Comparison of ENCODE assay signal across 1 cellular context in the genomic region with DNA sequence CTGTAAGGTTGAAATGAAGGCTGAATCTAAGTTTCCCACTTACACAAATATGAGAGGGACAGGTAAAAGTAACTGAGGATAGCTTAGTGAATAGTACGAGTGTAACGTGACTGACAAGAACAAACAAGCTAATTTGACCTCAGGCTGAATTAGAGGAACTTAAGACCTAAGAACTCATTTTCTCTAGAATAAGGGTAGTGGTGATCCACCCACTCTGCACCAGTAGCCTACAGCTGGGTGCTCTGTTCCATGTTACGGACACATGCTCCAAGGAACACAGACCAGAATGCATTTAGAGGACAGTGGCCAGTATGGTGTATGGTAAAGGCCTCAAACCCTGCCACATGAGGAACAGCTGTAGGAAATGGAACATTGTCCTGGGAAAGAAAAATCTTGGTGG.
A peak's percentile ranks its signal among the peaks of the same experiment; 100 is the strongest.
TF ChIP-seq lines count a peak whose summit lies in the region.

No MANE protein-coding gene starts in this region.

TF ChIP-seq in K562, 482 proteins besides CTCF, POLR2A, EP300 and RAD21:
- TF ChIP-seq SRF (CRISPR knock-in tag; IDR thresholded peaks at IDR 0.05) (no peak), RFX7 (CRISPR knock-in tag; IDR thresholded peaks at IDR 0.05) (no peak), MNT (conservative IDR thresholded peaks at IDR 0.05) (no peak), MXD1 (CRISPR knock-in tag; IDR thresholded peaks at IDR 0.05; ENCODE audit: borderline replicate concordance, poor library complexity, severe bottlenecking) (peak; percentile 1), ZNF134 (CRISPR knock-in tag; conservative IDR thresholded peaks at IDR 0.05) (no peak), ELF1 (tag; IDR thresholded peaks at IDR 0.05) (no peak), CHD4 (IDR thresholded peaks at IDR 0.05; ENCODE audit: insufficient read depth, insufficient replicate concordance, low read depth, low read length, poor library complexity, severe bottlenecking) (no peak), STAG1 (CRISPR knock-in tag; IDR thresholded peaks at IDR 0.05; ENCODE audit: borderline replicate concordance) (no peak), MECOM (CRISPR knock-in tag; IDR thresholded peaks at IDR 0.05) (peak; percentile 9; the same call in 1 of the 2 replicates), L3MBTL2 (IDR thresholded peaks at IDR 0.05) (0 out of 2 replicates have a peak, but pooled peaks have one; percentile 27), STAT5B (CRISPR knock-in tag; IDR thresholded peaks at IDR 0.05) (no peak), SMAD4 (CRISPR knock-in tag; conservative IDR thresholded peaks at IDR 0.05) (0 out of 2 replicates have a peak, but pooled peaks have one; percentile 4)
- TF ChIP-seq, protein P1, sequence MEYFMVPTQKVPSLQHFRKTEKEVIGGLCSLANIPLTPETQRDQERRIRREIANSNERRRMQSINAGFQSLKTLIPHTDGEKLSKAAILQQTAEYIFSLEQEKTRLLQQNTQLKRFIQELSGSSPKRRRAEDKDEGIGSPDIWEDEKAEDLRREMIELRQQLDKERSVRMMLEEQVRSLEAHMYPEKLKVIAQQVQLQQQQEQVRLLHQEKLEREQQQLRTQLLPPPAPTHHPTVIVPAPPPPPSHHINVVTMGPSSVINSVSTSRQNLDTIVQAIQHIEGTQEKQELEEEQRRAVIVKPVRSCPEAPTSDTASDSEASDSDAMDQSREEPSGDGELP (CRISPR knock-in tag; IDR thresholded peaks at IDR 0.05; ENCODE audit: borderline replicate concordance) = peak; percentile 26; the same call in 1 of the 2 replicates
